9 cellular contexts compared by ENCODE assay signal in genomic region chr12:45273717-45274271, GRCh38. TPM values are rescaled to one million over a fixed set of nuclear protein-coding genes. Genes with fewer than 3 reads are reported as not detected.
DNase-seq lines count a peak whose midpoint lies in the region; ATAC-seq and TF ChIP-seq lines count a peak whose summit lies in the region.
"Had no signal": no experiment of that assay in that cellular context is flagged by ENCODE, and none has a peak within 500 bp of the region (broad histone marks: within the 10 kb centered on the region; RNA-seq: fewer than 3 reads in every experiment).

No MANE protein-coding gene starts in this region.

- H3K9me3 ChIP-seq in lower lobe of right lung: no peaks in the 10 kb centered on the region

- no peak overlapping the region for H3K4me3 ChIP-seq in lower lobe of right lung

- DNase-seq in 8988T (peak; percentile 24), LHCN-M2 (ENCODE audit: low read depth) (peak; percentile 98), dedifferentiated amniotic fluid mesenchymal stem cell (ENCODE audit: extremely low spot score) (peak; percentile 90), lower lobe of right lung (no peak), NOMO-1 treated with dmso at 0.1 percent for 144 hours (lab: John Stamatoyannopoulos, UW; ENCODE audit: unreplicated experiment) (no peak), NCI-H2107 (lab: John Stamatoyannopoulos, UW) (no peak), NCI-H2171 treated with DMSO at 0.1 percent for 48 hours (lab: John Stamatoyannopoulos, UW) (no peak)
- DNase-seq: NCI-H510A treated with DMSO at 0.1 percent for 48 hours had no signal

- H3K36me3 ChIP-seq in lower lobe of right lung: no peaks in the 10 kb centered on the region

- intact Hi-C loops in lower lobe of right lung (cut with DNase I): no loop called here

- no peak for TF ChIP-seq CTCF in lower lobe of right lung (IDR thresholded peaks at IDR 0.05)

- H3K4me1 ChIP-seq in lower lobe of right lung: peaks cover 23% of the 10 kb centered on the region

- peak overlapping the region; percentile 44 for H3K27ac ChIP-seq in lower lobe of right lung

- peak; percentile 88 to 92 for ATAC-seq in lower lobe of right lung
- ATAC-seq in HG03520 (IDR thresholded peaks at IDR 0.05; ENCODE audit: unreplicated experiment): no peak

- no peaks in the 10 kb centered on the region for H3K27me3 ChIP-seq in lower lobe of right lung (ENCODE audit: low read depth)

RNA-seq across cellular contexts. Expression of gene ANO6, which starts 57.9 kb away (rescaled TPM):
- 49.4 and 50.0 TPM in 2 replicates for total RNA-seq in LHCN-M2 (2014; rRNA removed)
- 16.7 TPM for polyA plus RNA-seq in LHCN-M2 (2012)
- total RNA-seq in lower lobe of right lung: 64.1 TPM

Comparison
In these comparisons a context has a peak if more than half of its experiments do, and no peak if none do; other contexts are left out.
1. DNase-seq: peak in 8988T (single experiment), LHCN-M2 (single experiment) and dedifferentiated amniotic fluid mesenchymal stem cell (single experiment); none in lower lobe of right lung (single experiment), NOMO-1 treated with dmso at 0.1 percent for 144 hours (single experiment), NCI-H2107 (single experiment) and NCI-H2171 treated with DMSO at 0.1 percent for 48 hours (single experiment).